In the genomic region with DNA sequence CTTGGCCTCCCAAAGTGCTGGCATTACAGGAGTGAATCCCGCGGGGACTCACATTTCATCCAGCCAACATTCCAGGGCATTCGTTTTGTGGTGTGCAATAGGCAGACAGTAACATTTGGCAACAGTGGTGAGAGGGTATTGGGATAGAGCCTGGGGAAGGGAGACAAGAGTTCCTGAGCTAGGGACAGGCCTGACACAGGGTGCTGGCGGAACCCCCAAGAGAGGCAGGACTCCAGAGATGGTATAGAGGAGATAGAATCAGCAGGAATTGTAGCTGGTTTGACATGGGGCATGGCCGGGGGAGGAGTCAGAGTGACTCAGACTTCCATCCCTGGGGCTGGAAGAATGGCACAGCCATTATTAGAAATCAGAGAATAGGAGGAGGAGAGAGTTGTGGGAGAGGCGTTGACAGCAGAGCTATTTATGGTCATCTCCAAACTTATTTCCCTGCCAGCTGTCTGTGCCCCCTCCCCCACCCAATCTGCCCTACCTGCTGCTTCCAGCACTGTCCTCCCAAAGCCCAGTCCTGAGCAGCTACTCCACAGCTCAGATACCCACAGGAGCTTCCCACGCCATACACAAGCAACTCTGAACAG, we compare ENCODE assay signal across 8 cellular contexts. TPM values are rescaled to one million over a fixed set of nuclear protein-coding genes. Genes with fewer than 3 reads are reported as not detected.
A peak's percentile ranks its signal among the peaks of the same experiment; 100 is the strongest.
DNase-seq lines count a peak whose midpoint lies in the region; ATAC-seq and TF ChIP-seq lines count a peak whose summit lies in the region.

No MANE protein-coding gene starts in this region.

- H3K27ac ChIP-seq in esophagus muscularis mucosa (replicated peaks in 1 of 4) (peak overlapping the region; percentile 94 to 99 (median 98)), neuronal stem cell (replicated peaks; ENCODE audit: low read length) (peak overlapping the region; percentile 66)

- peaks cover 11% of the 10 kb centered on the region for H3K4me1 Mint-ChIP-seq in activated naive CD8-positive, alpha-beta T cell treated with anti-CD3 and anti-CD28 coated beads, Interleukin-2, amount 50 U/mL, for 24 hours

- no peaks in the 10 kb centered on the region for H3K36me3 Mint-ChIP-seq in activated naive CD8-positive, alpha-beta T cell treated with anti-CD3 and anti-CD28 coated beads, Interleukin-2, amount 50 U/mL, for 24 hours (ENCODE audit: low read depth)

- no peak for TF ChIP-seq EP300 in esophagus muscularis mucosa (IDR thresholded peaks at IDR 0.05)

- H2BK120ac ChIP-seq in neuronal stem cell (ENCODE audit: low read depth, low read length): no peak overlapping the region

- H3K79me1 ChIP-seq in neuronal stem cell (ENCODE audit: low read depth, low read length): peaks cover 4% of the 10 kb centered on the region

- H3K27me3 Mint-ChIP-seq in activated naive CD8-positive, alpha-beta T cell treated with anti-CD3 and anti-CD28 coated beads, Interleukin-2, amount 50 U/mL, for 24 hours: no peaks in the 10 kb centered on the region

- H3K4me1 ChIP-seq in esophagus muscularis mucosa (peaks cover 19 to 51% (median 49%) of the 10 kb centered on the region in 4 donors), neuronal stem cell (ENCODE audit: control insufficient read depth in 2 of 2, insufficient read depth in 1 of 2, low read depth in 1 of 2, low read length in 2 of 2) (peaks cover 9 to 12% of the 10 kb centered on the region in 2 donors)

- peak overlapping the region; percentile 82 for H2AFZ ChIP-seq in neuronal stem cell (ENCODE audit: low read length)

- H2AK5ac ChIP-seq in neuronal stem cell (ENCODE audit: low read depth, low read length): no peak overlapping the region

- no peak overlapping the region for H3K27ac Mint-ChIP-seq in activated naive CD8-positive, alpha-beta T cell treated with anti-CD3 and anti-CD28 coated beads, Interleukin-2, amount 50 U/mL, for 24 hours

- peak overlapping the region; percentile 30 for H3K4me2 ChIP-seq in neuronal stem cell (ENCODE audit: insufficient read depth, low read length, poor library complexity, severe bottlenecking)

- no peak overlapping the region for H3K9ac ChIP-seq in neuronal stem cell (ENCODE audit: low read depth, low read length, poor library complexity)

- ATAC-seq in stimulated activated naive CD8-positive, alpha-beta T cell treated with anti-CD3 and anti-CD28 coated beads, Interleukin-15, Interleukin-2, amounts not matched to agents 100 U/mL and 50 U/mL, for 24 hours: no peak
- ATAC-seq in HG03378 (IDR thresholded peaks at IDR 0.05; ENCODE audit: unreplicated experiment) (no peak), HG03521 (IDR thresholded peaks at IDR 0.05; ENCODE audit: unreplicated experiment) (no peak)
- no peak for ATAC-seq in activated naive CD8-positive, alpha-beta T cell treated with anti-CD3 and anti-CD28 coated beads, Interleukin-2, amount 50 U/mL, for 24 hours

- H3K9me3 Mint-ChIP-seq in activated naive CD8-positive, alpha-beta T cell treated with anti-CD3 and anti-CD28 coated beads, Interleukin-2, amount 50 U/mL, for 24 hours: no peaks in the 10 kb centered on the region

- H3K4me3 ChIP-seq in esophagus muscularis mucosa: no peak overlapping the region
- no peak overlapping the region for H3K4me3 ChIP-seq in neuronal stem cell (ENCODE audit: low read length in 2 of 2)

- no peak for TF ChIP-seq POLR2A in esophagus muscularis mucosa (IDR thresholded peaks at IDR 0.05; ENCODE audit: low read depth)

- H3K4me3 Mint-ChIP-seq in activated naive CD8-positive, alpha-beta T cell treated with anti-CD3 and anti-CD28 coated beads, Interleukin-2, amount 50 U/mL, for 24 hours: no peak overlapping the region

- TF ChIP-seq CTCF in esophagus muscularis mucosa (IDR thresholded peaks at IDR 0.05): no peak

- H3K9me3 ChIP-seq in esophagus muscularis mucosa (no peaks in the 10 kb centered on the region), neuronal stem cell (replicated peaks in 1 of 2; ENCODE audit: control insufficient read depth in 2 of 2, insufficient read depth in 1 of 2, low read depth in 1 of 2, low read length in 2 of 2) (no peaks in the 10 kb centered on the region)

- H3K27me3 ChIP-seq in esophagus muscularis mucosa: no peaks in the 10 kb centered on the region
- peaks cover 0 to 15% (median 4%) of the 10 kb centered on the region in 3 experiments for H3K27me3 ChIP-seq in neuronal stem cell (ENCODE audit: control insufficient read depth in 3 of 3, insufficient read depth in 3 of 3, low read depth in 1 of 3, low read length in 3 of 3)

- peak; percentile 72 for DNase-seq in Daoy (ENCODE audit: low read depth)
- peak; percentile 93 for DNase-seq in NCI-H82 (lab: John Stamatoyannopoulos, UW)
- DNase-seq in esophagus muscularis mucosa (ENCODE audit: extremely low spot score): no peak
- DNase-seq in neuronal stem cell (ENCODE audit: low spot score): no peak
- no peak for DNase-seq in stimulated activated naive CD8-positive, alpha-beta T cell treated with anti-CD3 and anti-CD28 coated beads, Interleukin-15, Interleukin-2, amounts not matched to agents 100 U/mL and 50 U/mL, for 24 hours
- no peak for DNase-seq in activated naive CD8-positive, alpha-beta T cell treated with anti-CD3 and anti-CD28 coated beads, Interleukin-2, amount 50 U/mL, for 24 hours

- H4K8ac ChIP-seq in neuronal stem cell (ENCODE audit: low read depth, low read length): no peak overlapping the region

- H2BK12ac ChIP-seq in neuronal stem cell (ENCODE audit: low read length): no peak overlapping the region

- no peak overlapping the region for H2BK15ac ChIP-seq in neuronal stem cell (ENCODE audit: low read length)

- no peak overlapping the region for H2BK5ac ChIP-seq in neuronal stem cell (ENCODE audit: low read length)

- H3K4ac ChIP-seq in neuronal stem cell (ENCODE audit: low read length): no peak overlapping the region

- intact Hi-C loops in esophagus muscularis mucosa (cut with DNase I): no loop called here

- no peaks in the 10 kb centered on the region for H3K36me3 ChIP-seq in esophagus muscularis mucosa
- H3K36me3 ChIP-seq in neuronal stem cell (replicated peaks in 1 of 2; ENCODE audit: control insufficient read depth in 2 of 2, insufficient read depth in 2 of 2, low read length in 2 of 2): no peaks in the 10 kb centered on the region

- WGBS in esophagus muscularis mucosa: 39% methylated on average over 7 of the region's 7 CpGs
- WGBS in neuronal stem cell (ENCODE audit: extremely low coverage in 2 of 2, insufficient read length in 2 of 2, insufficient replicate concordance in 1 of 2), 2 donors: no CpG with 5 or more reads among the region's 7 CpGs

- H4K91ac ChIP-seq in neuronal stem cell (ENCODE audit: low read depth, low read length, poor library complexity): no peak overlapping the region

- H3K14ac ChIP-seq in neuronal stem cell (ENCODE audit: low read length): no peak overlapping the region

- H3K23ac ChIP-seq in neuronal stem cell (ENCODE audit: low read depth, low read length, poor library complexity): no peak overlapping the region

- H3K18ac ChIP-seq in neuronal stem cell (ENCODE audit: low read length): no peak overlapping the region

RNA-seq across cellular contexts. Expression of a gene that starts 4.4 kb away (rescaled TPM):
- 56.1 and 68.8 TPM in 2 replicates for total RNA-seq in Daoy (2014; rRNA removed; shearing (Covaris generic))
- total RNA-seq in esophagus muscularis mucosa: 100 to 1,000 TPM; 119 to 228 (median 171) TPM
- 111 TPM for polyA plus RNA-seq in neuronal stem cell (2013, experiment 1 of 2)
- 110 TPM for polyA plus RNA-seq in neuronal stem cell (2013, experiment 2 of 2)

Comparison
In these comparisons a context has a peak if more than half of its experiments do, and no peak if none do; other contexts are left out.
1. DNase-seq: peak in Daoy (single experiment) and NCI-H82 (single experiment); none in esophagus muscularis mucosa (single experiment), neuronal stem cell (single experiment), stimulated activated naive CD8-positive, alpha-beta T cell treated with anti-CD3 and anti-CD28 coated beads, Interleukin-15, Interleukin-2, amounts not matched to agents 100 U/mL and 50 U/mL, for 24 hours (single experiment) and activated naive CD8-positive, alpha-beta T cell treated with anti-CD3 and anti-CD28 coated beads, Interleukin-2, amount 50 U/mL, for 24 hours (single experiment).